13 cellular contexts compared by ENCODE assay signal in the genomic region with DNA sequence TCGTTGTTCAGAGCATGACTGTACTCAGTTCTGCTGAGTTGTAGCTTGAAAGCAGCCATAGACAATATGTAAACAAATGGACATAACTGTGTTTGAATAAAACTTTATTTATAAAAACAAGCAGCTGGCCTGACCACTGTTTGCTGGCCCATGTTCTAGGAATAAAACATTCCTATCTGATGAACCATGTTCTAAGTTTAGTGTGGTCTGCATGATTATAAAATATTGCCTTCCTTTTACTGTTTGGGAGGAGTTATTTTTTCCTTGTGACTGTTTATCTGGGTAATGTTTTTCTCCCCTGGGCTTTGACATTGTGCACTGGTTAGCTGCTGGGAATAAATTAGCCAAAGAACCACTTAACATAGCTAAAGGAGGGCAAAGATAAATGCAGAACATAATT. TPM values are rescaled to one million over a fixed set of nuclear protein-coding genes. Genes with fewer than 3 reads are reported as not detected.
DNase-seq lines count a peak whose midpoint lies in the region; ATAC-seq, FAIRE-seq and TF ChIP-seq lines count a peak whose summit lies in the region.
"Had no signal": no experiment of that assay in that cellular context is flagged by ENCODE, and none has a peak within 500 bp of the region (broad histone marks: within the 10 kb centered on the region; RNA-seq: fewer than 3 reads in every experiment).

No MANE protein-coding gene starts in this region.

- no peaks in the 10 kb centered on the region for H3K9me3 ChIP-seq in AG04450 (ENCODE audit: control insufficient read depth, insufficient read depth, low read length)
- H3K9me3 ChIP-seq in keratinocyte (ENCODE audit: control insufficient read depth, low read depth, low read length), result no peaks in the 10 kb centered on the region

- no peak for TF ChIP-seq CTCF in AG04450 (IDR thresholded peaks at IDR 0.05; ENCODE audit: low read depth, low read length)
- no peak for TF ChIP-seq CTCF in keratinocyte (optimal IDR thresholded peaks at IDR 0.05 in 1 of 3, IDR thresholded peaks at IDR 0.05 in 1 of 3, conservative IDR thresholded peaks at IDR 0.05 in 1 of 3; ENCODE audit: extremely low read depth in 1 of 3, insufficient read depth in 2 of 3, low read length in 3 of 3)

- ATAC-seq in sciatic nerve, result no peak
- ATAC-seq: activated CD4-positive, alpha-beta T cell treated with anti-CD3 and anti-CD28 coated beads for 36 hours; effector memory CD8-positive, alpha-beta T cell had no signal

- H3K4me1 ChIP-seq in keratinocyte (ENCODE audit: control insufficient read depth, extremely low read depth, insufficient read depth, low read length), result no peaks in the 10 kb centered on the region

- intact Hi-C loops in sciatic nerve (cut with DNase I), result no loop called here

- dilution Hi-C loops in keratinocyte (cut with MboI; ENCODE audit: extremely low pct_ligation_motif_present, low sequenced_read_pairs), result no loop called here

- H3K4me2 ChIP-seq in keratinocyte (ENCODE audit: control insufficient read depth, extremely low read depth, insufficient read depth, low read depth, low read length), result no peak overlapping the region

- H3K36me3 ChIP-seq in keratinocyte (ENCODE audit: control insufficient read depth in 2 of 2, extremely low read depth in 1 of 2, insufficient read depth in 2 of 2, low read length in 2 of 2), result peaks cover 21 to 22% of the 10 kb centered on the region in 2 experiments

- no peak overlapping the region for H3K4me3 ChIP-seq in AG04450 (ENCODE audit: low read depth, low read length)
- H3K4me3 ChIP-seq in keratinocyte (ENCODE audit: control insufficient read depth in 2 of 3, extremely low read depth in 1 of 3, insufficient read depth in 2 of 3, low read depth in 1 of 3, low read length in 3 of 3), result no peak overlapping the region

- H3K27me3 ChIP-seq in AG04450 (ENCODE audit: control insufficient read depth, insufficient read depth, low read length) (no peaks in the 10 kb centered on the region), keratinocyte (ENCODE audit: control insufficient read depth, extremely low read depth, insufficient read depth, low read length) (no peaks in the 10 kb centered on the region)

- FAIRE-seq in keratinocyte (lab: Jason Lieb, UNC), result peak; percentile 44
- no peak for FAIRE-seq in frontal cortex (lab: Jason Lieb, UNC)

- CTCF ChIA-PET in AG04450 (lab: Charles Lee), result interaction anchor here (3.0 to 12.5 kb wide), 2 partner anchors 11 to 55 kb away, joined by 23 to 284 read pairs; partner anchors contain the start of gene CDS2

- no peak overlapping the region for H2AFZ ChIP-seq in keratinocyte (ENCODE audit: control insufficient read depth, low read length)

- H3K9ac ChIP-seq in keratinocyte (ENCODE audit: control insufficient read depth, extremely low read depth, insufficient read depth, low read length), result no peak overlapping the region

- H3K9me1 ChIP-seq in keratinocyte (ENCODE audit: control insufficient read depth, extremely low read depth, insufficient read depth, low read length), result no peaks in the 10 kb centered on the region

- DNase-seq in AG04450 (ENCODE audit: low read depth, low spot score) (peak; percentile 43), LHCN-M2 (ENCODE audit: low read depth) (peak; percentile 85), dermis blood vessel endothelial cell (peak; percentile 18), keratinocyte (ENCODE audit: low read depth, low spot score) (no peak), frontal cortex (ENCODE audit: low spot score in 2 of 2) (no peak), T-helper 1 cell (no peak), HT-29 (ENCODE audit: low spot score) (no peak), sciatic nerve (ENCODE audit: low spot score) (no peak)
- DNase-seq: activated CD4-positive, alpha-beta T cell treated with anti-CD3 and anti-CD28 coated beads for 36 hours; DMS79 treated with DMSO at 0.1 percent for 48 hours; effector memory CD8-positive, alpha-beta T cell; MM.1S; stimulated activated CD4-positive, alpha-beta T cell treated with anti-CD3 and anti-CD28 coated beads, Interleukin-4, amount 100 ng/mL, for 4 hours had no signal

- H3K79me2 ChIP-seq in keratinocyte (ENCODE audit: control insufficient read depth, insufficient read depth, low read length), result no peaks in the 10 kb centered on the region

- no peaks in the 10 kb centered on the region for H4K20me1 ChIP-seq in keratinocyte (ENCODE audit: control insufficient read depth, extremely low read depth, insufficient read depth, low read length)

- POLR2A ChIA-PET in AG04450 (lab: Yijun Ruan, JAX), result no interaction called here

- H3K27ac ChIP-seq in AG04450 (ENCODE audit: low read depth, low read length), result no peak overlapping the region
- H3K27ac ChIP-seq in keratinocyte (ENCODE audit: control insufficient read depth, insufficient read depth, low read length), result no peak overlapping the region

RNA-seq across cellular contexts. Expression of gene CDS2, which starts 55.1 kb away (rescaled TPM):
- 43.5 and 48.7 TPM in 2 replicates for polyA plus RNA-seq in AG04450 (2011; rRNA removed)
- 43.9 and 71.9 TPM in 2 replicates for polyA minus RNA-seq in AG04450 (2011; rRNA and poly(A)+ RNA removed)
- total RNA-seq in LHCN-M2 (2014; rRNA removed), result 17.5 and 19.7 TPM in 2 replicates
- 14.1 TPM for polyA plus RNA-seq in LHCN-M2 (2012)
- 71.5 and 105 TPM in 2 replicates for total RNA-seq in dermis blood vessel endothelial cell
- 38.9 to 67.1 TPM (median 52.6 TPM) in 3 replicates for polyA plus RNA-seq in keratinocyte
- 7.3 TPM for polyA plus RNA-seq in keratinocyte (2011; ENCODE audit: low read depth)
- 23.1 and 51.5 TPM in 2 replicates for polyA plus RNA-seq in keratinocyte (2011; cell fraction: cytosol; rRNA removed)
- polyA plus RNA-seq in keratinocyte (2011; cell fraction: nucleus; rRNA removed), result 47.7 and 53.7 TPM in 2 replicates
- polyA plus RNA-seq in keratinocyte (2012; ENCODE audit: low replicate concordance), result 8.0 and 20.6 TPM in 2 replicates
- 74.3 to 79.1 TPM (median 76.6 TPM) in 3 replicates for polyA minus RNA-seq in keratinocyte
- 18.8 TPM for polyA minus RNA-seq in keratinocyte (2011; cell fraction: cytosol; rRNA and poly(A)+ RNA removed)
- 33.1 and 87.6 TPM in 2 replicates for polyA minus RNA-seq in keratinocyte (2011; cell fraction: nucleus; rRNA and poly(A)+ RNA removed)
- 69.3 TPM for total RNA-seq in frontal cortex
- total RNA-seq in HT-29 (2014; rRNA removed; shearing (Covaris generic)), result 5.9 and 7.1 TPM in 2 replicates
- 62.7 TPM for total RNA-seq in sciatic nerve

Comparison
In these comparisons a context has a peak if more than half of its experiments do, and no peak if none do; other contexts are left out.
1. DNase-seq: peak in AG04450 (single experiment), LHCN-M2 (single experiment) and dermis blood vessel endothelial cell (single experiment); none in keratinocyte (single experiment), frontal cortex (0 of 2), T-helper 1 cell (0 of 5), HT-29 (single experiment) and sciatic nerve (single experiment).